In the genomic region with DNA sequence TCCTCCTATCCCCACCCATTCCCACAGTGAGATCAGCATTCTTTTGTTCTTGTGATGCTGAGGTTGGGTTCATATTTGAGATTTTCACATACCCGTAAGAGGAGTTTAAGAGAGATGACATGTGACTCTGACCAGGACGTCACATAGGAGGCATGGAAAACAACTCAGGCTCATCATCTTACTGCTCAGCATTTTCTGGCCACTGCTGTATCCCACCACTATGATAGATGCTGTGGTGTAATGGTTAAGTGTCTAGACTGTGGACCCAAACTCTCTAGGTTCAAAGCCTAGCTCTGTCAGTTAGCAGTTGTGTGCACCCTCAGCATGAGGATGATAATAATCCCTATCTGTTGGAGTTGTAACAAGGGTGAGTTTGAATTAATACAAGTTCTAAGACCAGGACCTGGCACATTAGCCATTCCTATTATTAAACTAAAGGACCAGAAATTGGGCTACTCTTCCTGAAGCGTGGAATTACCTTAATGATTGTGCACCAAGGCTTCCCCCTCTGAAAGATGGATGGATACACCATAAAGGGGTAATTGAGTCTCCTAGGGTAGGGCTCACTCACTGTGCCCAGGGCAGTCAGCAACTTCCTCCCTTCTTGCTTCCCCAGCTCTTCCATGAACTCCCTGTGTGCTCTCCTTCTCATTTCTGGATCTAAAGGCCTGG, we compare ENCODE assay signal across 2 cellular contexts.
A peak's percentile ranks its signal among the peaks of the same experiment; 100 is the strongest.
TF ChIP-seq lines count a peak whose summit lies in the region.

No MANE protein-coding gene starts in this region.

TF ChIP-seq in HepG2, 621 proteins besides CTCF, POLR2A, EP300 and RAD21:
- TF ChIP-seq, protein P1, sequence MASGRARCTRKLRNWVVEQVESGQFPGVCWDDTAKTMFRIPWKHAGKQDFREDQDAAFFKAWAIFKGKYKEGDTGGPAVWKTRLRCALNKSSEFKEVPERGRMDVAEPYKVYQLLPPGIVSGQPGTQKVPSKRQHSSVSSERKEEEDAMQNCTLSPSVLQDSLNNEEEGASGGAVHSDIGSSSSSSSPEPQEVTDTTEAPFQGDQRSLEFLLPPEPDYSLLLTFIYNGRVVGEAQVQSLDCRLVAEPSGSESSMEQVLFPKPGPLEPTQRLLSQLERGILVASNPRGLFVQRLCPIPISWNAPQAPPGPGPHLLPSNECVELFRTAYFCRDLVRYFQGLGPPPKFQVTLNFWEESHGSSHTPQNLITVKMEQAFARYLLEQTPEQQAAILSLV (CRISPR knock-in tag; IDR thresholded peaks at IDR 0.05; ENCODE audit: borderline replicate concordance), result no peak
- TF ChIP-seq ZNF24 (IDR thresholded peaks at IDR 0.05) (0 out of 2 replicates have a peak, but pooled peaks have one; percentile 23), ZFX (CRISPR knock-in tag; IDR thresholded peaks at IDR 0.05; ENCODE audit: low read depth) (no peak)

TF ChIP-seq in WTC11, 78 proteins besides CTCF, POLR2A, EP300 and RAD21:
- no peak for TF ChIP-seq EMX1 (CRISPR knock-in tag; IDR thresholded peaks at IDR 0.05)
- TF ChIP-seq NR3C1 (CRISPR knock-in tag; conservative IDR thresholded peaks at IDR 0.05; ENCODE audit: low read depth), result no peak
- no peak for TF ChIP-seq GRHL2 (CRISPR knock-in tag; IDR thresholded peaks at IDR 0.05; ENCODE audit: insufficient replicate concordance, severe bottlenecking)
- TF ChIP-seq NR2C2 (CRISPR knock-in tag; IDR thresholded peaks at IDR 0.05), result no peak
- TF ChIP-seq, protein P2, sequence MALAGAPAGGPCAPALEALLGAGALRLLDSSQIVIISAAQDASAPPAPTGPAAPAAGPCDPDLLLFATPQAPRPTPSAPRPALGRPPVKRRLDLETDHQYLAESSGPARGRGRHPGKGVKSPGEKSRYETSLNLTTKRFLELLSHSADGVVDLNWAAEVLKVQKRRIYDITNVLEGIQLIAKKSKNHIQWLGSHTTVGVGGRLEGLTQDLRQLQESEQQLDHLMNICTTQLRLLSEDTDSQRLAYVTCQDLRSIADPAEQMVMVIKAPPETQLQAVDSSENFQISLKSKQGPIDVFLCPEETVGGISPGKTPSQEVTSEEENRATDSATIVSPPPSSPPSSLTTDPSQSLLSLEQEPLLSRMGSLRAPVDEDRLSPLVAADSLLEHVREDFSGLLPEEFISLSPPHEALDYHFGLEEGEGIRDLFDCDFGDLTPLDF (CRISPR knock-in tag; IDR thresholded peaks at IDR 0.05), result no peak
- no peak for TF ChIP-seq ZBTB21 (CRISPR knock-in tag; IDR thresholded peaks at IDR 0.05; ENCODE audit: borderline replicate concordance)
- TF ChIP-seq, protein P3, sequence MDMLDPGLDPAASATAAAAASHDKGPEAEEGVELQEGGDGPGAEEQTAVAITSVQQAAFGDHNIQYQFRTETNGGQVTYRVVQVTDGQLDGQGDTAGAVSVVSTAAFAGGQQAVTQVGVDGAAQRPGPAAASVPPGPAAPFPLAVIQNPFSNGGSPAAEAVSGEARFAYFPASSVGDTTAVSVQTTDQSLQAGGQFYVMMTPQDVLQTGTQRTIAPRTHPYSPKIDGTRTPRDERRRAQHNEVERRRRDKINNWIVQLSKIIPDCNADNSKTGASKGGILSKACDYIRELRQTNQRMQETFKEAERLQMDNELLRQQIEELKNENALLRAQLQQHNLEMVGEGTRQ (CRISPR knock-in tag; IDR thresholded peaks at IDR 0.05), result no peak
- no peak for TF ChIP-seq RORB (CRISPR knock-in tag; IDR thresholded peaks at IDR 0.05)
- TF ChIP-seq, protein P4, sequence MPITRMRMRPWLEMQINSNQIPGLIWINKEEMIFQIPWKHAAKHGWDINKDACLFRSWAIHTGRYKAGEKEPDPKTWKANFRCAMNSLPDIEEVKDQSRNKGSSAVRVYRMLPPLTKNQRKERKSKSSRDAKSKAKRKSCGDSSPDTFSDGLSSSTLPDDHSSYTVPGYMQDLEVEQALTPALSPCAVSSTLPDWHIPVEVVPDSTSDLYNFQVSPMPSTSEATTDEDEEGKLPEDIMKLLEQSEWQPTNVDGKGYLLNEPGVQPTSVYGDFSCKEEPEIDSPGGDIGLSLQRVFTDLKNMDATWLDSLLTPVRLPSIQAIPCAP (CRISPR knock-in tag; IDR thresholded peaks at IDR 0.05), result no peak
- TF ChIP-seq, protein P5, sequence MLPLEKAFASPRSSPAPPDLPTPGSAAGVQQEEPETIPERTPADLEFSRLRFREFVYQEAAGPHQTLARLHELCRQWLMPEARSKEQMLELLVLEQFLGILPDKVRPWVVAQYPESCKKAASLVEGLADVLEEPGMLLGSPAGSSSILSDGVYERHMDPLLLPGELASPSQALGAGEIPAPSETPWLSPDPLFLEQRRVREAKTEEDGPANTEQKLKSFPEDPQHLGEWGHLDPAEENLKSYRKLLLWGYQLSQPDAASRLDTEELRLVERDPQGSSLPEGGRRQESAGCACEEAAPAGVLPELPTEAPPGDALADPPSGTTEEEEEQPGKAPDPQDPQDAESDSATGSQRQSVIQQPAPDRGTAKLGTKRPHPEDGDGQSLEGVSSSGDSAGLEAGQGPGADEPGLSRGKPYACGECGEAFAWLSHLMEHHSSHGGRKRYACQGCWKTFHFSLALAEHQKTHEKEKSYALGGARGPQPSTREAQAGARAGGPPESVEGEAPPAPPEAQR (CRISPR knock-in tag; IDR thresholded peaks at IDR 0.05), result no peak
- TF ChIP-seq, protein P6, sequence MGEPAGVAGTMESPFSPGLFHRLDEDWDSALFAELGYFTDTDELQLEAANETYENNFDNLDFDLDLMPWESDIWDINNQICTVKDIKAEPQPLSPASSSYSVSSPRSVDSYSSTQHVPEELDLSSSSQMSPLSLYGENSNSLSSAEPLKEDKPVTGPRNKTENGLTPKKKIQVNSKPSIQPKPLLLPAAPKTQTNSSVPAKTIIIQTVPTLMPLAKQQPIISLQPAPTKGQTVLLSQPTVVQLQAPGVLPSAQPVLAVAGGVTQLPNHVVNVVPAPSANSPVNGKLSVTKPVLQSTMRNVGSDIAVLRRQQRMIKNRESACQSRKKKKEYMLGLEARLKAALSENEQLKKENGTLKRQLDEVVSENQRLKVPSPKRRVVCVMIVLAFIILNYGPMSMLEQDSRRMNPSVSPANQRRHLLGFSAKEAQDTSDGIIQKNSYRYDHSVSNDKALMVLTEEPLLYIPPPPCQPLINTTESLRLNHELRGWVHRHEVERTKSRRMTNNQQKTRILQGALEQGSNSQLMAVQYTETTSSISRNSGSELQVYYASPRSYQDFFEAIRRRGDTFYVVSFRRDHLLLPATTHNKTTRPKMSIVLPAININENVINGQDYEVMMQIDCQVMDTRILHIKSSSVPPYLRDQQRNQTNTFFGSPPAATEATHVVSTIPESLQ (CRISPR knock-in tag; IDR thresholded peaks at IDR 0.05), result no peak
- TF ChIP-seq, protein P7, sequence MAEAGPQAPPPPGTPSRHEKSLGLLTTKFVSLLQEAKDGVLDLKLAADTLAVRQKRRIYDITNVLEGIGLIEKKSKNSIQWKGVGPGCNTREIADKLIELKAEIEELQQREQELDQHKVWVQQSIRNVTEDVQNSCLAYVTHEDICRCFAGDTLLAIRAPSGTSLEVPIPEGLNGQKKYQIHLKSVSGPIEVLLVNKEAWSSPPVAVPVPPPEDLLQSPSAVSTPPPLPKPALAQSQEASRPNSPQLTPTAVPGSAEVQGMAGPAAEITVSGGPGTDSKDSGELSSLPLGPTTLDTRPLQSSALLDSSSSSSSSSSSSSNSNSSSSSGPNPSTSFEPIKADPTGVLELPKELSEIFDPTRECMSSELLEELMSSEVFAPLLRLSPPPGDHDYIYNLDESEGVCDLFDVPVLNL (CRISPR knock-in tag; IDR thresholded peaks at IDR 0.05; ENCODE audit: borderline replicate concordance, low read depth), result no peak
- no peak for TF ChIP-seq NFE2L1 (CRISPR knock-in tag; IDR thresholded peaks at IDR 0.05)
- TF ChIP-seq NR1H2 (CRISPR knock-in tag; IDR thresholded peaks at IDR 0.05), result no peak
- no peak for TF ChIP-seq JUN (CRISPR knock-in tag; IDR thresholded peaks at IDR 0.05)
- TF ChIP-seq ETV6 (CRISPR knock-in tag; IDR thresholded peaks at IDR 0.05), result no peak
- no peak for TF ChIP-seq SOX15 (CRISPR knock-in tag; IDR thresholded peaks at IDR 0.05)
- TF ChIP-seq SP1 (CRISPR knock-in tag; conservative IDR thresholded peaks at IDR 0.05), result no peak
- TF ChIP-seq, protein P8, sequence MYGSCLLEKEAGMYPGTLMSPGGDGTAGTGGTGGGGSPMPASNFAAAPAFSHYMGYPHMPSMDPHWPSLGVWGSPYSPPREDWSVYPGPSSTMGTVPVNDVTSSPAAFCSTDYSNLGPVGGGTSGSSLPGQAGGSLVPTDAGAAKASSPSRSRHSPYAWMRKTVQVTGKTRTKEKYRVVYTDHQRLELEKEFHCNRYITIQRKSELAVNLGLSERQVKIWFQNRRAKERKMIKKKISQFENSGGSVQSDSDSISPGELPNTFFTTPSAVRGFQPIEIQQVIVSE (CRISPR knock-in tag; IDR thresholded peaks at IDR 0.05; ENCODE audit: borderline replicate concordance), result no peak
